Comparison of ENCODE assay signal across 8 cellular contexts in the genomic region with DNA sequence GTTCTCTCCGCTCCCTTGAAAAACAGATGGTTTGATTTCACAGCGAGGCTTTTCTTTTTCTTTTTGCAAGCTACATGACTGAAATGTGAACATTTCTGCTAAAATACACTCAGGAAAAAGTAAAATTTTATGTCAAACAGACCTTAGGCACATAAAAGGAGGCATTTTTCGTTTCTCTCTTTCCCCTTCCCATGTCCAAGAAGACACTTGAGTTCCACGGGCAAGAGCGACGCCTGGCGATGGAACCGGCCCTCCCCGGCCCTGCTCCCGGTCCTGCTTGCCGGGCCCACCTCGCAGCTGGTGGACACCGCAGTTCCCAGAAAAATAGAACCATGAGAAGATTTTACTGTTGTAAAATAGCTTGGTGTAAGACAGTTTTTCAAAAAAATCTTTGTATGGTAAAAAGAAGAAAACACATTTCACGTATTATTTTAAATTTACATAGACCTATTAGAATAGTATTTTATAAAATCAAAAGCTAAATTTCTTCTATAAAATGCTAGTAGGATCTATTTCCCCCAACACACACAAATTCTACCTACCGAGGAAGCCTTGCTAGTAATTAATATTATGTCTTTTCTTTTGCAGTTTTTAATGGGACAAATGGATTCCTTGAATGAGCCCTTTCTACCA. TPM values are rescaled to one million over a fixed set of nuclear protein-coding genes. Genes with fewer than 3 reads are reported as not detected.
DNase-seq lines count a peak whose midpoint lies in the region; ATAC-seq and TF ChIP-seq lines count a peak whose summit lies in the region.

No MANE protein-coding gene starts in this region.

- H3K4me1 ChIP-seq in Panc1 (ENCODE audit: control insufficient read depth, insufficient read depth, low read length) (no peaks in the 10 kb centered on the region; the same call in 1 of the 2 replicates), heart left ventricle (peaks cover 7 to 36% (median 19%) of the 10 kb centered on the region in 12 donors), ovary (ENCODE audit: insufficient read depth) (peaks cover 9% of the 10 kb centered on the region)

- H3K27ac ChIP-seq in Panc1 (ENCODE audit: low read length) = no peak overlapping the region
- no peak overlapping the region for H3K27ac ChIP-seq in heart left ventricle
- H3K27ac ChIP-seq in ovary = peak overlapping the region; percentile 17 to 75

- TF ChIP-seq CTCF in GM13977 (IDR thresholded peaks at IDR 0.05; ENCODE audit: extremely low read depth, insufficient read depth, missing control alignments) (peak; percentile 81), Panc1 (IDR thresholded peaks at IDR 0.05) (peak; percentile 94), heart left ventricle (IDR thresholded peaks at IDR 0.05) (peak; percentile 48 to 84 (median 72)), ovary (IDR thresholded peaks at IDR 0.05) (peak; percentile 29 to 73 (median 64))

- DNase-seq in 8988T (peak; percentile 72), GM13977 (ENCODE audit: low spot score) (peak; percentile 51), Panc1 (ENCODE audit: low read depth, low spot score) (peak; percentile 45), anterior cingulate cortex (lab: John Stamatoyannopoulos, UW) (peak in 55 of 58 donors; percentile 8 to 83 (median 53)), heart left ventricle (peak; percentile 64 to 81 (median 73)), ovary (peak; percentile 83 to 92 (median 86)), cerebellar nuclear complex (lab: John Stamatoyannopoulos, UW) (no peak)

- peaks cover 16% of the 10 kb centered on the region for H3K27me3 ChIP-seq in Panc1 (ENCODE audit: control insufficient read depth, insufficient read depth, low read length)
- H3K27me3 ChIP-seq in heart left ventricle = peaks cover 0 to 57% (median 19%) of the 10 kb centered on the region in 9 donors
- H3K27me3 ChIP-seq in ovary = no peaks in the 10 kb centered on the region

- POLR2A ChIA-PET in Panc1 (lab: Charles Lee) = no interaction called here

- H3K36me3 ChIP-seq in Panc1 (ENCODE audit: control insufficient read depth, insufficient read depth, low read length) (no peaks in the 10 kb centered on the region), heart left ventricle (no peaks in the 10 kb centered on the region), ovary (no peaks in the 10 kb centered on the region)

- no TSS peak for BruUV-seq in Panc1 (replicated peaks; lab: Mats Ljungman, UMichigan)

- TF ChIP-seq POLR2A in heart left ventricle (IDR thresholded peaks at IDR 0.05) (no peak), ovary (IDR thresholded peaks at IDR 0.05) (no peak)

- TF ChIP-seq EP300 in ovary (IDR thresholded peaks at IDR 0.05) = no peak

- peak overlapping the region; percentile 43 to 63 for H3K4me3 ChIP-seq in Panc1 (ENCODE audit: low read depth in 2 of 2, low read length in 2 of 2)
- H3K4me3 ChIP-seq in heart left ventricle = peak overlapping the region; percentile 8 to 65 (median 50)
- H3K4me3 ChIP-seq in ovary = peak overlapping the region; percentile 62

- 8 to 10% (median 8%) methylated on average over 15 of the region's 15 CpGs for WGBS in heart left ventricle, 4 donors
- WGBS in ovary, 3 donors = 5 to 7% (median 5%) methylated on average over 15 of the region's 15 CpGs

- ATAC-seq in Panc1 = peak; percentile 90
- peak; percentile 68 to 88 (median 82) for ATAC-seq in heart left ventricle
- ATAC-seq in HG03196 (IDR thresholded peaks at IDR 0.05; ENCODE audit: unreplicated experiment) = no peak

- intact Hi-C loops in Panc1 (cut with micrococcal nuclease; ENCODE audit: unreplicated experiment) = loop anchor here (2.0 to 5.0 kb wide), 2 partner anchors 43 to 117 kb away; no protein-coding TSS in a partner anchor
- intact Hi-C loops in heart left ventricle (cut with DNase I) = loop anchor here in 6 of 10 donors (1.0 to 10.0 kb wide), 6 partner anchors 43 to 118 kb away; no protein-coding TSS in a partner anchor
- intact Hi-C loops in ovary (cut with DNase I) = no loop called here

- in situ Hi-C loops in GM13977 (cut with MboI; ENCODE audit: low pct_unique_long_range_greater_than_20kb, low sequenced_read_pairs, unreplicated experiment) = no loop called here
- in situ Hi-C loops in Panc1 (cut with HindIII; ENCODE audit: low pct_unique_long_range_greater_than_20kb, low sequenced_read_pairs) = no loop called here

- H3K9me3 ChIP-seq in Panc1 (ENCODE audit: control insufficient read depth, insufficient read depth, low read depth, low read length) (no peaks in the 10 kb centered on the region), heart left ventricle (no peaks in the 10 kb centered on the region), ovary (no peaks in the 10 kb centered on the region)

- CTCF ChIA-PET in Panc1 (lab: Charles Lee) = interaction anchor here (0.5 kb wide), 1 partner anchor 106 kb away, joined by 4 read pairs; no protein-coding TSS in a partner anchor

RNA-seq across cellular contexts. Expression of gene ALKAL2, which starts 2.3 kb away (rescaled TPM):
- total RNA-seq in Panc1 (2021; ENCODE audit: unreplicated experiment) (not detected), heart left ventricle (1 to 10 TPM in 5 of 9 donors, under 1 TPM in 4; 0.44 to 9.0 (median 2.2) TPM), ovary (100 to 1,000 TPM in 2 of 7 donors, 10 to 100 TPM in 4, 1 to 10 TPM in 1; 9.6 to 259 (median 57.1) TPM)
- polyA plus RNA-seq in Panc1 (2012; ENCODE audit: insufficient read length) = not detected
- polyA plus RNA-seq in heart left ventricle (1 to 10 TPM in 1 of 2 donors, under 1 TPM in 1; 0.25 to 1.2 TPM), ovary (10 to 100 TPM; 36.9 to 57.6 TPM)

RNA-seq across cellular contexts. Expression of gene ACP1, which starts 25.5 kb away (rescaled TPM):
- total RNA-seq in Panc1 (2021; ENCODE audit: unreplicated experiment) (90.9 TPM), heart left ventricle (10 to 100 TPM; 60.9 to 95.7 (median 64.7) TPM), ovary (10 to 100 TPM; 59.1 to 84.2 (median 68.7) TPM)
- 95.1 TPM for polyA plus RNA-seq in Panc1 (2012; ENCODE audit: insufficient read length)
- polyA plus RNA-seq in heart left ventricle (10 to 100 TPM; 51.4 to 99.7 TPM), ovary (10 to 100 TPM; 83.9 to 89.0 TPM)

RNA-seq across cellular contexts. Expression of gene SH3YL1, which starts 26.4 kb away (rescaled TPM):
- 28.4 TPM for total RNA-seq in Panc1 (2021; ENCODE audit: unreplicated experiment)
- polyA plus RNA-seq in Panc1 (2012; ENCODE audit: insufficient read length) = 13.8 TPM
- total RNA-seq in heart left ventricle = 10 to 100 TPM in 5 of 9 donors, 1 to 10 TPM in 4; 4.9 to 16.4 (median 10.5) TPM
- polyA plus RNA-seq in heart left ventricle = 10 to 100 TPM in 1 of 2 donors, 1 to 10 TPM in 1; 7.1 to 11.7 TPM
- 100 to 1,000 TPM in 1 of 7 donors, 10 to 100 TPM in 6; 41.7 to 117 (median 53.4) TPM for total RNA-seq in ovary
- 10 to 100 TPM; 35.3 to 37.5 TPM for polyA plus RNA-seq in ovary

Comparison
In these comparisons a context has a peak if more than half of its experiments do, and no peak if none do; other contexts are left out.
1. DNase-seq: peak in 8988T (single experiment), GM13977 (single experiment), Panc1 (single experiment), anterior cingulate cortex (55 of 58), heart left ventricle (5 of 5) and ovary (5 of 5); none in cerebellar nuclear complex (0 of 2).
2. H3K27ac ChIP-seq: peak in ovary (2 of 2); none in Panc1 (single experiment) and heart left ventricle (0 of 12).
3. intact Hi-C loops: an anchor here in Panc1 (2.0 to 5.0 kb wide) and heart left ventricle (1.0 to 10.0 kb wide); none called in ovary.
4. Peak in every context shown above with its lines, with median percentiles within 50 percentile points of each other: CTCF ChIP-seq and H3K4me3 ChIP-seq.